In the genomic region with DNA sequence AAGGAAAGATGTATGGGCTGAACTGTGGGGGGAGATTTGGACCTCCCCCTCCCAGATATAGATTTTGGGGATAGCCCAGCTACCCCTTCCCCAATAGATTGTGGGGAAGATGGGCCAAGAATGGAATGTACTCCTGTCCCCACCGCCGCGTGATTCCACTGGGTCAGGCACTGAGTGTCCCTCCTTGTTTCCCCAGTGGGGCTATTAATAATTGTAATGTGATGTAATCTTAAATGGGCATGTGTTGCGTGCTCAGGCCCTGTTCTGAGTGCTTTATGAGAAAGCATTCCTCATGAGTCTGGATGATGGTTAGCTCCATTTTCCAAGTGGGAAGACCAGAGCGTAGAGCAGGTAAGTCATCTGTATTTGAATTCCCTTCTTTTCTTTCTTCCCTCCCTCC, we compare ENCODE assay signal across 7 cellular contexts. TPM values are rescaled to one million over a fixed set of nuclear protein-coding genes. Genes with fewer than 3 reads are reported as not detected.
DNase-seq lines count a peak whose midpoint lies in the region; ATAC-seq, FAIRE-seq and TF ChIP-seq lines count a peak whose summit lies in the region.
"Had no signal": no experiment of that assay in that cellular context is flagged by ENCODE, and none has a peak within 500 bp of the region (broad histone marks: within the 10 kb centered on the region; RNA-seq: fewer than 3 reads in every experiment).

No MANE protein-coding gene starts in this region.

- H3K27me3 ChIP-seq in AG04450 (ENCODE audit: control insufficient read depth, insufficient read depth, low read length) (peaks cover 3% of the 10 kb centered on the region), SJCRH30 (no peaks in the 10 kb centered on the region), iPS-15b (ENCODE audit: control insufficient read depth, insufficient read depth, low read length) (no peaks in the 10 kb centered on the region)

- CTCF ChIA-PET in AG04450 (lab: Charles Lee): interaction anchor here (0.7 to 3.3 kb wide), 6 partner anchors 8 to 473 kb away, joined by 3 to 21 read pairs (median 6); partner anchors contain the start of genes FAM98C and GGN

- no peak for TF ChIP-seq POLR2A in GM12891 (IDR thresholded peaks at IDR 0.05; ENCODE audit: low read depth, low read length)

- peak overlapping the region; percentile 52 for H3K27ac ChIP-seq in AG04450 (ENCODE audit: low read depth, low read length)
- peak overlapping the region; percentile 96 for H3K27ac ChIP-seq in SJCRH30

- H3K36me3 ChIP-seq in SJCRH30 (peaks cover 36% of the 10 kb centered on the region), iPS-15b (ENCODE audit: control insufficient read depth, insufficient read depth, low read length) (peaks cover 16% of the 10 kb centered on the region)

- peak overlapping the region; percentile 97 for H3K9ac ChIP-seq in iPS-15b (ENCODE audit: low read depth, low read length)

- FAIRE-seq in GM12891 (lab: Jason Lieb, UNC): no peak

- ATAC-seq in HG03432 (IDR thresholded peaks at IDR 0.05; ENCODE audit: unreplicated experiment): no peak

- POLR2A ChIA-PET in AG04450 (lab: Yijun Ruan, JAX): interaction anchor here (0.6 to 2.6 kb wide), 3 partner anchors 13 to 351 kb away, joined by 3 to 49 read pairs (median 3); partner anchors contain the start of genes GGN and SPRED3

- peak overlapping the region; percentile 92 for H3K4me3 ChIP-seq in AG04450 (ENCODE audit: low read depth, low read length)
- peak overlapping the region; percentile 91 for H3K4me3 ChIP-seq in SJCRH30
- peak overlapping the region; percentile 97 for H3K4me3 ChIP-seq in iPS-15b (ENCODE audit: low read depth, low read length)

- no peak for TF ChIP-seq CTCF in AG04450 (IDR thresholded peaks at IDR 0.05; ENCODE audit: low read depth, low read length)

- no peaks in the 10 kb centered on the region for H3K9me3 ChIP-seq in AG04450 (ENCODE audit: control insufficient read depth, insufficient read depth, low read length)
- no peaks in the 10 kb centered on the region for H3K9me3 ChIP-seq in SJCRH30 (replicated peaks)
- no peaks in the 10 kb centered on the region for H3K9me3 ChIP-seq in iPS-15b (ENCODE audit: control insufficient read depth, insufficient read depth, low read length)

- DNase-seq in AG04450 (ENCODE audit: low read depth, low spot score) (no peak), SJCRH30 (no peak), GM12891 (ENCODE audit: insufficient read length, low spot score) (no peak), NCI-H345 (lab: John Stamatoyannopoulos, UW) (no peak)
- DNase-seq: caudate nucleus had no signal

- peaks cover 6% of the 10 kb centered on the region; the same call in 1 of the 2 replicates for H3K4me1 ChIP-seq in SJCRH30
- H3K4me1 ChIP-seq in iPS-15b (ENCODE audit: control insufficient read depth, insufficient read depth, low read length): no peaks in the 10 kb centered on the region

TF ChIP-seq in GM12891, 5 proteins besides CTCF, POLR2A, EP300 and RAD21:
- TF ChIP-seq TAF1 (IDR thresholded peaks at IDR 0.05; ENCODE audit: low read depth, low read length) (no peak), PAX5 (IDR thresholded peaks at IDR 0.05; ENCODE audit: insufficient read depth, low read length, severe bottlenecking) (no peak), SPI1 (IDR thresholded peaks at IDR 0.05; ENCODE audit: low read depth, low read length) (no peak), POLR2AphosphoS5 (IDR thresholded peaks at IDR 0.05; ENCODE audit: low read depth, low read length) (no peak), POU2F2 (IDR thresholded peaks at IDR 0.05; ENCODE audit: low read depth, low read length) (no peak)

RNA-seq across cellular contexts. Expression of gene PSMD8, which starts 1.4 kb away (rescaled TPM):
- polyA plus RNA-seq in AG04450 (2011; rRNA removed): 287 and 328 TPM in 2 replicates
- polyA minus RNA-seq in AG04450 (2011; rRNA and poly(A)+ RNA removed): 184 and 269 TPM in 2 replicates
- total RNA-seq in SJCRH30 (2014; rRNA removed; shearing (Covaris generic)): 352 and 382 TPM in 2 replicates
- 171 TPM for polyA plus RNA-seq in GM12891 (2012; ENCODE audit: low read depth, missing spikeins)

RNA-seq across cellular contexts. Expression of gene GGN, which starts 12.1 kb away (rescaled TPM):
- polyA plus RNA-seq in AG04450 (2011; rRNA removed): 0.15 and 0.27 TPM in 2 replicates
- 0.17 TPM in 1 of 2 replicates, not detected in the other for polyA minus RNA-seq in AG04450 (2011; rRNA and poly(A)+ RNA removed)
- 0.23 and 0.59 TPM in 2 replicates for total RNA-seq in SJCRH30 (2014; rRNA removed; shearing (Covaris generic))
- not detected for polyA plus RNA-seq in GM12891 (2012; ENCODE audit: low read depth, missing spikeins)

RNA-seq across cellular contexts. Expression of gene SPRED3, which starts 12.7 kb away (rescaled TPM):
- 2.5 and 3.6 TPM in 2 replicates for polyA plus RNA-seq in AG04450 (2011; rRNA removed)
- 5.0 and 8.6 TPM in 2 replicates for polyA minus RNA-seq in AG04450 (2011; rRNA and poly(A)+ RNA removed)
- 1.1 and 2.3 TPM in 2 replicates for total RNA-seq in SJCRH30 (2014; rRNA removed; shearing (Covaris generic))
- 0.40 TPM for polyA plus RNA-seq in GM12891 (2012; ENCODE audit: low read depth, missing spikeins)

RNA-seq across cellular contexts. Expression of gene FAM98C, which starts 27.1 kb away (rescaled TPM):
- polyA plus RNA-seq in AG04450 (2011; rRNA removed): 5.0 and 7.9 TPM in 2 replicates
- polyA minus RNA-seq in AG04450 (2011; rRNA and poly(A)+ RNA removed): 4.0 and 5.4 TPM in 2 replicates
- 2.8 and 4.6 TPM in 2 replicates for total RNA-seq in SJCRH30 (2014; rRNA removed; shearing (Covaris generic))
- polyA plus RNA-seq in GM12891 (2012; ENCODE audit: low read depth, missing spikeins): 10.3 TPM

RNA-seq across cellular contexts. Expression of gene CATSPERG, which starts 40.1 kb away (rescaled TPM):
- polyA plus RNA-seq in AG04450 (2011; rRNA removed): 0.10 and 0.30 TPM in 2 replicates
- 0.32 and 0.43 TPM in 2 replicates for polyA minus RNA-seq in AG04450 (2011; rRNA and poly(A)+ RNA removed)
- 0.77 and 1.1 TPM in 2 replicates for total RNA-seq in SJCRH30 (2014; rRNA removed; shearing (Covaris generic))
- 1.1 TPM for polyA plus RNA-seq in GM12891 (2012; ENCODE audit: low read depth, missing spikeins)
